In the genomic region with DNA sequence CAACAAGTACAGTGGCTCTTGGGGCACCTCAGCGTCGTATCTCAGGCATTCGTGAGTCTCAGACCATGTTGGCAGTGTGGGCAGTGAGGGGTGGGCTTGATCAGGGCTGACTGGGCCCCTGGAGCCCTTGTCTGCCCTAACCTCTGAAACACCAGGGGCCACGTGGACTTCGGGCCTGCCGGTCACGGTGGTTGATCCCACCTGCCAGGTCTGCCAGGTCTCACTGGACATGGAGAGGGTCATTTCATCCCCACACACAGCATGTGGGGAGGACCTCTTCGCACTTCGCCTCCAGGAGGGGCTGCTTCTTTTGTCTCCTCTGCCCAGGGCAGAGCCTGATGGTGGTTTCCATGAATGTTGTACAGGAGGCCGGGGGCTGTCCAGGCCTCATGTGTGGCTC, we compare ENCODE assay signal across 20 cellular contexts.
A peak's percentile ranks its signal among the peaks of the same experiment; 100 is the strongest.
DNase-seq lines count a peak whose midpoint lies in the region; ATAC-seq and TF ChIP-seq lines count a peak whose summit lies in the region.
"Had no signal": no experiment of that assay in that cellular context is flagged by ENCODE, and none has a peak within 500 bp of the region (broad histone marks: within the 10 kb centered on the region; RNA-seq: fewer than 3 reads in every experiment).

No MANE protein-coding gene starts in this region.

- H3K27me3 ChIP-seq in WERI-Rb-1 (ENCODE audit: insufficient read depth, low read depth, severe bottlenecking) = no peaks in the 10 kb centered on the region
- H3K27me3 ChIP-seq in layer of hippocampus (ENCODE audit: control insufficient read depth, insufficient read depth, low read length) = no peaks in the 10 kb centered on the region
- no peaks in the 10 kb centered on the region for H3K27me3 ChIP-seq in aorta (ENCODE audit: control insufficient read depth in 1 of 2, insufficient read depth in 2 of 2, low read length in 1 of 2)
- H3K27me3 ChIP-seq: BLaER1 had no signal

- H3K4me3 Mint-ChIP-seq in neural crest cell = no peak overlapping the region
- H3K4me3 Mint-ChIP-seq: B cell; CD4-positive, CD25-positive, alpha-beta regulatory T cell; CD8-positive, alpha-beta T cell; GM23338; H9 had no signal

- peaks cover 2% of the 10 kb centered on the region for H3K27me3 Mint-ChIP-seq in neural crest cell (ENCODE audit: low read depth)
- H3K27me3 Mint-ChIP-seq: CD4-positive, CD25-positive, alpha-beta regulatory T cell had no signal

- H3K4me1 ChIP-seq in aorta (ENCODE audit: control insufficient read depth in 1 of 2, insufficient read depth in 2 of 2, low read length in 2 of 2) = no peaks in the 10 kb centered on the region
- H3K4me1 ChIP-seq: BLaER1, Caco-2 had no signal

- no peaks in the 10 kb centered on the region for H3K4me1 Mint-ChIP-seq in neural crest cell
- H3K4me1 Mint-ChIP-seq: B cell; CD4-positive, CD25-positive, alpha-beta regulatory T cell; GM23338; H9 had no signal

- intact Hi-C loops in aorta (cut with DNase I) = no loop called here

- H3K36me3 ChIP-seq in WERI-Rb-1 (no peaks in the 10 kb centered on the region), aorta (ENCODE audit: control insufficient read depth in 1 of 2, insufficient read depth in 2 of 2, low read length in 1 of 2) (no peaks in the 10 kb centered on the region)
- H3K36me3 ChIP-seq: BLaER1 had no signal

- no peak overlapping the region for H3K4me3 ChIP-seq in WERI-Rb-1 (ENCODE audit: low read depth, low read length)
- H3K4me3 ChIP-seq in aorta (ENCODE audit: low read length in 2 of 2) = no peak overlapping the region
- H3K4me3 ChIP-seq: BLaER1, GM23338 had no signal

- 62 to 64% methylated on average over 9 to 10 of the region's 10 CpGs for WGBS in aorta, 2 donors

- H3K27ac ChIP-seq in WERI-Rb-1 = peak overlapping the region; percentile 70; the same call in 1 of the 2 replicates
- peak overlapping the region; percentile 91 for H3K27ac ChIP-seq in cingulate gyrus (ENCODE audit: low read depth, low read length)
- H3K27ac ChIP-seq in layer of hippocampus (ENCODE audit: low read depth, low read length) = peak overlapping the region; percentile 19
- no peak overlapping the region for H3K27ac ChIP-seq in aorta (ENCODE audit: low read depth in 1 of 2, low read length in 2 of 2)
- H3K27ac ChIP-seq: 22Rv1, BLaER1, C4-2B had no signal

- no peak for ATAC-seq in GM21390 (IDR thresholded peaks at IDR 0.05; ENCODE audit: unreplicated experiment)
- no peak for ATAC-seq in aorta (ENCODE audit: low FRiP score)
- ATAC-seq: CD8-positive, alpha-beta T cell; GM23338; HCT116 had no signal

- no peaks in the 10 kb centered on the region for H3K9me3 ChIP-seq in WERI-Rb-1 (ENCODE audit: severe bottlenecking)
- no peaks in the 10 kb centered on the region for H3K9me3 ChIP-seq in aorta (ENCODE audit: control insufficient read depth, low read length)
- H3K9me3 ChIP-seq: BLaER1, Caco-2 had no signal

- peak overlapping the region; percentile 54 for H3K27ac Mint-ChIP-seq in neural crest cell (ENCODE audit: unreplicated experiment)
- H3K27ac Mint-ChIP-seq: B cell; CD4-positive, CD25-positive, alpha-beta regulatory T cell; CD8-positive, alpha-beta T cell; GM23338; H9 had no signal

- DNase-seq in WERI-Rb-1 (no peak), neural crest cell (ENCODE audit: low read depth, low spot score) (no peak), activated gamma-delta T cell treated with Interleukin-2 at 50 U/mL for 16 hours (no peak), aorta (no peak), NCI-H2196 (lab: John Stamatoyannopoulos, UW; ENCODE audit: unreplicated experiment) (no peak)
- DNase-seq: Caco-2; CD4-positive, CD25-positive, alpha-beta regulatory T cell; CD8-positive, alpha-beta T cell; DMS153; DND-41; H9 had no signal

- H3K9me3 Mint-ChIP-seq in neural crest cell = peaks cover 6% of the 10 kb centered on the region
- H3K9me3 Mint-ChIP-seq: CD8-positive, alpha-beta T cell had no signal

- TF ChIP-seq CTCF in WERI-Rb-1 (IDR thresholded peaks at IDR 0.05; ENCODE audit: low read depth, low read length) (no peak), neural crest cell (conservative IDR thresholded peaks at IDR 0.05) (no peak)

- H3K36me3 Mint-ChIP-seq in neural crest cell (ENCODE audit: low read depth) = no peaks in the 10 kb centered on the region
- H3K36me3 Mint-ChIP-seq: CD4-positive, CD25-positive, alpha-beta regulatory T cell; CD8-positive, alpha-beta T cell had no signal

Comparison
In these comparisons a context has a peak if more than half of its experiments do, and no peak if none do; other contexts are left out.
1. H3K27ac ChIP-seq: peak in WERI-Rb-1 (single experiment), cingulate gyrus (single experiment) and layer of hippocampus (single experiment); none in aorta (0 of 2).